22 cellular contexts compared by ENCODE assay signal in the genomic region with DNA sequence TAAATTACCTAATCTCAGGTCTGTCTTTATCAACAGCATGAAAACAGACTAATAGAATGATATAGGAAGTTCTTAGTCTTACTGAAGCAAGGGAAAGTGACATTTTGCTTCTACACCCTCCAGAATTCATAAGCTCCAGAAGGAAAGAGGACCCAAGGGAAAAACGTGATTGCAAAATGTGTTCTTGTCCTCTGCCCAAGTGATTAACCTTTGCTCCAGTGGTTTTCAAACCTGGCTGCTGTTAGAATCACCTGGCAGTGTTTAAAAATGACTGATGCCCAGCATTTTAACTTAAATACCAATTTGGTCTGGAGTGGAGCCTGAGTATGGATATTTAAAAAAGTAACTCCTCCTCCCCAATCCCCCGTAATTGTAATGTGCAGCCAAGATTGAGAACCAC.
"Had no signal": no experiment of that assay in that cellular context is flagged by ENCODE, and none has a peak within 500 bp of the region (broad histone marks: within the 10 kb centered on the region; RNA-seq: fewer than 3 reads in every experiment).

No MANE protein-coding gene starts in this region.

- ATAC-seq: Right ventricle myocardium inferior, SK-N-SH treated with all-trans-retinoic acid at 6 μM for 48 hours had no signal

- H3K4me2 ChIP-seq: PC-9 had no signal

- DNase-seq: IMR-90; Karpas-422; KG1; MM.1S; NCI-H1092 treated with DMSO at 0.1 percent for 48 hours; NCI-H1436 treated with DMSO at 0.1 percent for 48 hours; NCI-H1694; NCI-H187 treated with DMSO at 0.1 percent for 48 hours; NCI-H2029 treated with DMSO at 0.1 percent for 48 hours; NCI-H2107; NCI-H2227 treated with DMSO at 0.1 percent for 48 hours; NCI-H524; NCI-H526 treated with DMSO at 0.1 percent for 48 hours; NCI-H748 treated with DMSO at 0.1 percent for 48 hours; NK-92 treated with Interleukin-12 subunit alpha and Interleukin-12 subunit beta, amount 100 ng/mL, for 24 hours; OCI-M1; PC-9; Peyer's patch; SHP77 treated with DMSO at 0.1 percent for 48 hours; SJCRH30 had no signal

- H3K4me1 ChIP-seq: SJCRH30 had no signal

- H3K27ac ChIP-seq: PC-9, SJCRH30 had no signal

- H2AFZ ChIP-seq: PC-9 had no signal

- H3K4me3 ChIP-seq: PC-9, Peyer's patch, SJCRH30 had no signal

- H3K27me3 ChIP-seq: Peyer's patch, SJCRH30 had no signal
